In the genomic region with DNA sequence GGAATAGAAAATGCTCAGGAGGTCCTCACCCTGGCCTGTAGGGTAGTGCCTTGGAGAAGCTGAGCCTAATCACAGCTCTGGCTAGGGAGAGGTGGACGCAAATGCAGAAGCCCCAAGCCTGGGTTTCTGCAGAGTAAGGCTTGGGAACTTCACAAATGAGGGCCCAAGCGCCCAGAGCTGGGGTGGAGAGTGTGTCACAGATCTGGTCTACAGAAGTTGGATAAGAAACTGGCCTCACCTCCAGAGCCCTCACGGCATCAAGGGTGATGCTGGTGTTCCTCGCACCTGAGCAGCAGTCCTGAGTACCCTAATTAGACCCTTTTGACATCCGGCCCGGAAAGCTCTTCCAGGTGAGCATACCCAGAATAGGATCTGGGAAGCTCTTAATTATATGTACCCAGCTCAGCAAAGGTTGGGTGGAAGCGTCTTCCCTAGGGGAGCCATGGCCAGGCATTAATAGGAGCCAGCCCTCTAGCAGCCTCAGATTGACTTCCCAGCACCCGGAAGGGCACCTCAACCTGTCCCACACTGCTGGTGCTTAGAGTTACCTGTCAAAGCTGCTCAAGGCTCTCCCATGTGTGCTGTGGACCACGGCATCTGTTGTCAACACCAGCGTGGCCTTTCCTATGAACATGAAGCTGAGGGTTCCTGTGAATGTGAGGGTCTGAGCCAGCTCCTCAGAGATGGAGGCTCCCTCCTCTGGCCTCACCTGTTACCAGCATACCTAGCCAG, we compare ENCODE assay signal across 1 cellular context.
TF ChIP-seq lines count a peak whose summit lies in the region.

No MANE protein-coding gene starts in this region.

TF ChIP-seq in GM23338, 12 proteins besides CTCF, POLR2A, EP300 and RAD21:
- TF ChIP-seq, protein P1, sequence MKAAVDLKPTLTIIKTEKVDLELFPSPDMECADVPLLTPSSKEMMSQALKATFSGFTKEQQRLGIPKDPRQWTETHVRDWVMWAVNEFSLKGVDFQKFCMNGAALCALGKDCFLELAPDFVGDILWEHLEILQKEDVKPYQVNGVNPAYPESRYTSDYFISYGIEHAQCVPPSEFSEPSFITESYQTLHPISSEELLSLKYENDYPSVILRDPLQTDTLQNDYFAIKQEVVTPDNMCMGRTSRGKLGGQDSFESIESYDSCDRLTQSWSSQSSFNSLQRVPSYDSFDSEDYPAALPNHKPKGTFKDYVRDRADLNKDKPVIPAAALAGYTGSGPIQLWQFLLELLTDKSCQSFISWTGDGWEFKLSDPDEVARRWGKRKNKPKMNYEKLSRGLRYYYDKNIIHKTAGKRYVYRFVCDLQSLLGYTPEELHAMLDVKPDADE (IDR thresholded peaks at IDR 0.05): no peak
- no peak for TF ChIP-seq EZH2 (IDR thresholded peaks at IDR 0.05; ENCODE audit: low read depth, unreplicated experiment)
- TF ChIP-seq JUNB (IDR thresholded peaks at IDR 0.05; ENCODE audit: unreplicated experiment): no peak
- TF ChIP-seq STAT1 (IDR thresholded peaks at IDR 0.05; ENCODE audit: unreplicated experiment): no peak
- TF ChIP-seq ZNF331 (CRISPR knock-in tag; IDR thresholded peaks at IDR 0.05; ENCODE audit: low read depth): no peak
- TF ChIP-seq POLR2AphosphoS5 (IDR thresholded peaks at IDR 0.05; ENCODE audit: low read depth): no peak
- no peak for TF ChIP-seq ZNF114 (CRISPR knock-in tag; IDR thresholded peaks at IDR 0.05)
- no peak for TF ChIP-seq EZH2phosphoT487 (IDR thresholded peaks at IDR 0.05; ENCODE audit: unreplicated experiment)
- TF ChIP-seq, protein P2, sequence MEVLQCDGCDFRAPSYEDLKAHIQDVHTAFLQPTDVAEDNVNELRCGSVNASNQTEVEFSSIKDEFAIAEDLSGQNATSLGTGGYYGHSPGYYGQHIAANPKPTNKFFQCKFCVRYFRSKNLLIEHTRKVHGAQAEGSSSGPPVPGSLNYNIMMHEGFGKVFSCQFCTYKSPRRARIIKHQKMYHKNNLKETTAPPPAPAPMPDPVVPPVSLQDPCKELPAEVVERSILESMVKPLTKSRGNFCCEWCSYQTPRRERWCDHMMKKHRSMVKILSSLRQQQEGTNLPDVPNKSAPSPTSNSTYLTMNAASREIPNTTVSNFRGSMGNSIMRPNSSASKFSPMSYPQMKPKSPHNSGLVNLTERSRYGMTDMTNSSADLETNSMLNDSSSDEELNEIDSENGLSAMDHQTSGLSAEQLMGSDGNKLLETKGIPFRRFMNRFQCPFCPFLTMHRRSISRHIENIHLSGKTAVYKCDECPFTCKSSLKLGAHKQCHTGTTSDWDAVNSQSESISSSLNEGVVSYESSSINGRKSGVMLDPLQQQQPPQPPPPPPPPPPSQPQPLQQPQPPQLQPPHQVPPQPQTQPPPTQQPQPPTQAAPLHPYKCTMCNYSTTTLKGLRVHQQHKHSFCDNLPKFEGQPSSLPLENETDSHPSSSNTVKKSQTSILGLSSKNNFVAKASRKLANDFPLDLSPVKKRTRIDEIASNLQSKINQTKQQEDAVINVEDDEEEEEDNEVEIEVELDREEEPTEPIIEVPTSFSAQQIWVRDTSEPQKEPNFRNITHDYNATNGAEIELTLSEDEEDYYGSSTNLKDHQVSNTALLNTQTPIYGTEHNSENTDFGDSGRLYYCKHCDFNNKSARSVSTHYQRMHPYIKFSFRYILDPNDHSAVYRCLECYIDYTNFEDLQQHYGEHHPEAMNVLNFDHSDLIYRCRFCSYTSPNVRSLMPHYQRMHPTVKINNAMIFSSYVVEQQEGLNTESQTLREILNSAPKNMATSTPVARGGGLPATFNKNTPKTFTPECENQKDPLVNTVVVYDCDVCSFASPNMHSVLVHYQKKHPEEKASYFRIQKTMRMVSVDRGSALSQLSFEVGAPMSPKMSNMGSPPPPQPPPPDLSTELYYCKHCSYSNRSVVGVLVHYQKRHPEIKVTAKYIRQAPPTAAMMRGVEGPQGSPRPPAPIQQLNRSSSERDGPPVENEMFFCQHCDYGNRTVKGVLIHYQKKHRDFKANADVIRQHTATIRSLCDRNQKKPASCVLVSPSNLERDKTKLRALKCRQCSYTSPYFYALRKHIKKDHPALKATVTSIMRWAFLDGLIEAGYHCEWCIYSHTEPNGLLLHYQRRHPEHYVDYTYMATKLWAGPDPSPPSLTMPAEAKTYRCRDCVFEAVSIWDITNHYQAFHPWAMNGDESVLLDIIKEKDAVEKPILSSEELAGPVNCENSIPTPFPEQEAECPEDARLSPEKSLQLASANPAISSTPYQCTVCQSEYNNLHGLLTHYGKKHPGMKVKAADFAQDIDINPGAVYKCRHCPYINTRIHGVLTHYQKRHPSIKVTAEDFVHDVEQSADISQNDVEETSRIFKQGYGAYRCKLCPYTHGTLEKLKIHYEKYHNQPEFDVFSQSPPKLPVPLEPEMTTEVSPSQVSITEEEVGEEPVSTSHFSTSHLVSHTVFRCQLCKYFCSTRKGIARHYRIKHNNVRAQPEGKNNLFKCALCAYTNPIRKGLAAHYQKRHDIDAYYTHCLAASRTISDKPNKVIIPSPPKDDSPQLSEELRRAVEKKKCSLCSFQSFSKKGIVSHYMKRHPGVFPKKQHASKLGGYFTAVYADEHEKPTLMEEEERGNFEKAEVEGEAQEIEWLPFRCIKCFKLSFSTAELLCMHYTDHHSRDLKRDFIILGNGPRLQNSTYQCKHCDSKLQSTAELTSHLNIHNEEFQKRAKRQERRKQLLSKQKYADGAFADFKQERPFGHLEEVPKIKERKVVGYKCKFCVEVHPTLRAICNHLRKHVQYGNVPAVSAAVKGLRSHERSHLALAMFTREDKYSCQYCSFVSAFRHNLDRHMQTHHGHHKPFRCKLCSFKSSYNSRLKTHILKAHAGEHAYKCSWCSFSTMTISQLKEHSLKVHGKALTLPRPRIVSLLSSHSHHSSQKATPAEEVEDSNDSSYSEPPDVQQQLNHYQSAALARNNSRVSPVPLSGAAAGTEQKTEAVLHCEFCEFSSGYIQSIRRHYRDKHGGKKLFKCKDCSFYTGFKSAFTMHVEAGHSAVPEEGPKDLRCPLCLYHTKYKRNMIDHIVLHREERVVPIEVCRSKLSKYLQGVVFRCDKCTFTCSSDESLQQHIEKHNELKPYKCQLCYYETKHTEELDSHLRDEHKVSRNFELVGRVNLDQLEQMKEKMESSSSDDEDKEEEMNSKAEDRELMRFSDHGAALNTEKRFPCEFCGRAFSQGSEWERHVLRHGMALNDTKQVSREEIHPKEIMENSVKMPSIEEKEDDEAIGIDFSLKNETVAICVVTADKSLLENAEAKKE (CRISPR knock-in tag; IDR thresholded peaks at IDR 0.05): no peak
- TF ChIP-seq CREB1 (CRISPR knock-in tag; IDR thresholded peaks at IDR 0.05; ENCODE audit: low read depth): no peak
- TF ChIP-seq, protein P3, sequence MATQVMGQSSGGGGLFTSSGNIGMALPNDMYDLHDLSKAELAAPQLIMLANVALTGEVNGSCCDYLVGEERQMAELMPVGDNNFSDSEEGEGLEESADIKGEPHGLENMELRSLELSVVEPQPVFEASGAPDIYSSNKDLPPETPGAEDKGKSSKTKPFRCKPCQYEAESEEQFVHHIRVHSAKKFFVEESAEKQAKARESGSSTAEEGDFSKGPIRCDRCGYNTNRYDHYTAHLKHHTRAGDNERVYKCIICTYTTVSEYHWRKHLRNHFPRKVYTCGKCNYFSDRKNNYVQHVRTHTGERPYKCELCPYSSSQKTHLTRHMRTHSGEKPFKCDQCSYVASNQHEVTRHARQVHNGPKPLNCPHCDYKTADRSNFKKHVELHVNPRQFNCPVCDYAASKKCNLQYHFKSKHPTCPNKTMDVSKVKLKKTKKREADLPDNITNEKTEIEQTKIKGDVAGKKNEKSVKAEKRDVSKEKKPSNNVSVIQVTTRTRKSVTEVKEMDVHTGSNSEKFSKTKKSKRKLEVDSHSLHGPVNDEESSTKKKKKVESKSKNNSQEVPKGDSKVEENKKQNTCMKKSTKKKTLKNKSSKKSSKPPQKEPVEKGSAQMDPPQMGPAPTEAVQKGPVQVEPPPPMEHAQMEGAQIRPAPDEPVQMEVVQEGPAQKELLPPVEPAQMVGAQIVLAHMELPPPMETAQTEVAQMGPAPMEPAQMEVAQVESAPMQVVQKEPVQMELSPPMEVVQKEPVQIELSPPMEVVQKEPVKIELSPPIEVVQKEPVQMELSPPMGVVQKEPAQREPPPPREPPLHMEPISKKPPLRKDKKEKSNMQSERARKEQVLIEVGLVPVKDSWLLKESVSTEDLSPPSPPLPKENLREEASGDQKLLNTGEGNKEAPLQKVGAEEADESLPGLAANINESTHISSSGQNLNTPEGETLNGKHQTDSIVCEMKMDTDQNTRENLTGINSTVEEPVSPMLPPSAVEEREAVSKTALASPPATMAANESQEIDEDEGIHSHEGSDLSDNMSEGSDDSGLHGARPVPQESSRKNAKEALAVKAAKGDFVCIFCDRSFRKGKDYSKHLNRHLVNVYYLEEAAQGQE (IDR thresholded peaks at IDR 0.05; ENCODE audit: unreplicated experiment): no peak
- TF ChIP-seq NANOG (IDR thresholded peaks at IDR 0.05; ENCODE audit: borderline replicate concordance): no peak
